ENCODE assay signal across 26 cellular contexts in the genomic region with DNA sequence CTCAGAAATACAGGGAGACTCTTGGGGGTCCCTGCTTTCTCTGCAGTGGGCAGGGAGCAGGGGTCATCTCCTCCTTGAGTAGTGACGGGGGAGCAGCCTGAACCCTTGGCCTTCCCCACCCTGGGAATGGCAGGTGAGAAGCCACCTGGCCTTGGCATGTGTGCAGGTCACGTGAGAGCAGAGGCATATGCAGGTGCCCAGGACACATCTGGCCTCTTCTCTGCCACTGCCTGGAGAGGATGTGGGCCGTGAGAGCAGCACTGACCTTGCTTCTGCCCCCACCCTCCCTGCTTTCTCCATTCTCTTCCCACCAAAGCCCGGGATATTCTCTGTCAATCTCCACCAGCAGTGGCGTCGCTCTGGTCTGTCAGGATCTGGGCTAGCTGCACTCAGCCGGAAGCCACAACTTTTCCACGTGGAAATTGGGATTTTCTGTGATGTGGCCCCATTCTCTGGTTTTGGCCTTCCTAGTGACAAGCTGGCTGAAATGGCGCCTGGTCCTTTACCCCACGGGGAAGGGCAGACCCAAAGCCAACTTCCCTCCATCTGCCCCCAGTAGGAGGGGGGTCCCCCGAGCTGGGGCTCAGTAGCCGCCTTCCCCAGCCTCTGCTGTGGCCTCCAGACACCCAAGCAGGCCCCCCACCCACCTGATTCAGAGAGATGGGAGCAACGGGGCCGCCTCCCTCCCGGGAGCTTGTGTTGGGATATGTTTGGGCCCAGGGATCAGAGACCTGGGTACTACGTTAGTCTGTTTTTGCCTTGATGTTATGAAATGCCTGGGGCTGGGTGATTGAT.
"Had no signal": no experiment of that assay in that cellular context is flagged by ENCODE, and none has a peak within 500 bp of the region (broad histone marks: within the 10 kb centered on the region; RNA-seq: fewer than 3 reads in every experiment).

No MANE protein-coding gene starts in this region.

- H3K36me3 ChIP-seq: cardiac muscle cell, gastrocnemius medialis, left ventricle myocardium inferior, neural progenitor cell, right lobe of liver, transverse colon, uterus had no signal

- ATAC-seq: activated CD4-positive, CD25-positive, alpha-beta regulatory T cell treated with anti-CD3 and anti-CD28 coated beads, Interleukin-2, amount 50 U/mL, for 24 hours; body of pancreas; effector memory CD8-positive, alpha-beta T cell; gastrocnemius medialis; right lobe of liver had no signal

- H3K27me3 ChIP-seq: body of pancreas, cardiac muscle cell, gastrocnemius medialis, neural progenitor cell, right lobe of liver, transverse colon, uterus had no signal

- H3K4me3 ChIP-seq: body of pancreas, cardiac muscle cell, gastrocnemius medialis, left ventricle myocardium inferior, neural progenitor cell, right lobe of liver, SK-N-MC, transverse colon, uterus had no signal

- DNase-seq: activated CD4-positive, alpha-beta memory T cell treated with anti-CD3 and anti-CD28 coated beads, Interleukin-2, amount 10 ng/mL, durations not matched to agents 7 days and 5 days; activated CD4-positive, alpha-beta T cell treated with anti-CD3 and anti-CD28 coated beads, Interleukin-2, amount 10 ng/mL, durations not matched to agents 7 days and 5 days; activated CD8-positive, alpha-beta memory T cell treated with anti-CD3 and anti-CD28 coated beads, Interleukin-2, amount 50 U/mL, for 48 hours; activated T-cell treated with anti-CD3 and anti-CD28 coated beads, Interleukin-2, amount 50 U/mL, for 24 hours; anterior cingulate cortex; cortex of kidney; effector memory CD8-positive, alpha-beta T cell; erythroblast; gastrocnemius medialis; glutamatergic neuron; left ventricle myocardium inferior; naive B cell; occipital lobe; small intestine; stimulated activated CD4-positive, alpha-beta T cell treated with anti-CD3 and anti-CD28 coated beads, Interleukin-1b, Interleukin-23, amount 100 ng/mL, for 48 hours; stimulated activated naive CD4-positive, alpha-beta T cell; T-helper 9 cell; transverse colon; uterus had no signal

- H3K9me3 ChIP-seq: gastrocnemius medialis, right lobe of liver had no signal

- H3K4me1 ChIP-seq: body of pancreas, gastrocnemius medialis, neural progenitor cell, right lobe of liver, transverse colon, uterus had no signal

- H3K27ac ChIP-seq: body of pancreas, cardiac muscle cell, gastrocnemius medialis, left ventricle myocardium inferior, neural progenitor cell, right lobe of liver, SK-N-MC, transverse colon, uterus, VCaP had no signal
